ENCODE assay signal across 27 cellular contexts in genomic region chr14:40123816-40124215, GRCh38.
"Had no signal": no experiment of that assay in that cellular context is flagged by ENCODE, and none has a peak within 500 bp of the region (broad histone marks: within the 10 kb centered on the region; RNA-seq: fewer than 3 reads in every experiment).

No MANE protein-coding gene starts in this region.

- DNase-seq: activated CD4-positive, alpha-beta T cell treated with anti-CD3 and anti-CD28 coated beads for 48 hours; activated CD4-positive, alpha-beta T cell treated with anti-CD3 and anti-CD28 coated beads, Interleukin-2, amount 50 U/mL, for 48 hours; activated CD8-positive, alpha-beta memory T cell treated with anti-CD3 and anti-CD28 coated beads, Interleukin-2, amount 50 U/mL, for 4 hours; activated effector memory CD4-positive, alpha-beta T cell treated with anti-CD3 and anti-CD28 coated beads, Interleukin-2, amount 50 U/mL, for 16 hours; activated naive CD4-positive, alpha-beta T cell treated with anti-CD3 and anti-CD28 coated beads for 36 hours; activated naive CD8-positive, alpha-beta T cell treated with anti-CD3 and anti-CD28 coated beads, Interleukin-2, amount 10 ng/mL, durations not matched to agents 7 days and 5 days; activated T-cell treated with anti-CD3 and anti-CD28 coated beads, Interleukin-2, amount 50 U/mL, for 1 hour; central memory CD4-positive, alpha-beta T cell; head of caudate nucleus; hypothalamus; immature natural killer cell; kidney; left colon; mesenchymal stem cell; mucosa of descending colon; pancreas; stimulated activated CD4-positive, alpha-beta T cell treated with anti-CD3 and anti-CD28 coated beads, Interleukin-15, amount 100 ng/mL, for 24 hours; stimulated activated CD4-positive, alpha-beta T cell treated with anti-CD3 and anti-CD28 coated beads, Interleukin-2, amount 100 ng/mL, for 24 hours; stimulated activated naive CD4-positive, alpha-beta T cell treated with Interleukin-2 at 50 U/mL for 16 hours; T-helper 9 cell; transverse colon; WERI-Rb-1 had no signal

- H3K4me1 ChIP-seq: ascending aorta, breast epithelium, pancreas, prostate gland, transverse colon had no signal

- H3K27ac ChIP-seq: ascending aorta, breast epithelium, pancreas, prostate gland, WERI-Rb-1 had no signal

- ATAC-seq: activated CD4-positive, CD25-positive, alpha-beta regulatory T cell treated with anti-CD3 and anti-CD28 coated beads, Interleukin-2, amount 50 U/mL, for 24 hours; natural killer cell treated with Interleukin-12 subunit alpha and Interleukin-12 subunit beta and Interleukin-15 and Interleukin-18, amount 100 ng/mL, for 72 hours; pancreas had no signal

- H3K9me3 ChIP-seq: ascending aorta, breast epithelium, mucosa of descending colon, pancreas, prostate gland, transverse colon had no signal

- H3K27me3 ChIP-seq: ascending aorta, breast epithelium, pancreas, transverse colon had no signal

- H3K36me3 ChIP-seq: ascending aorta, breast epithelium, pancreas, prostate gland, transverse colon, WERI-Rb-1 had no signal

- H3K4me3 ChIP-seq: ascending aorta, breast epithelium, mucosa of descending colon, pancreas, prostate gland, transverse colon had no signal
